22 cellular contexts compared by ENCODE assay signal in genomic region chr17:57567278-57567677, GRCh38.
DNase-seq lines count a peak whose midpoint lies in the region; ATAC-seq, FAIRE-seq and TF ChIP-seq lines count a peak whose summit lies in the region.
"Had no signal": no experiment of that assay in that cellular context is flagged by ENCODE, and none has a peak within 500 bp of the region (broad histone marks: within the 10 kb centered on the region; RNA-seq: fewer than 3 reads in every experiment).

No MANE protein-coding gene starts in this region.

- ATAC-seq in HG02588 (IDR thresholded peaks at IDR 0.05; ENCODE audit: unreplicated experiment), result no peak
- ATAC-seq: activated CD4-positive, alpha-beta T cell treated with anti-CD3 and anti-CD28 coated beads for 36 hours had no signal

- no peak overlapping the region for H3K27ac ChIP-seq in osteoblast (ENCODE audit: low read depth, low read length)
- H3K27ac ChIP-seq in small intestine (ENCODE audit: low read depth in 1 of 2, low read length in 1 of 2), result no peak overlapping the region
- H3K27ac ChIP-seq: transverse colon had no signal

- 95 to 97% (median 96%) methylated on average over 10 of the region's 10 CpGs for WGBS in small intestine, 3 donors

- H3K4me3 ChIP-seq in osteoblast (ENCODE audit: insufficient read depth, low read length) (no peak overlapping the region), small intestine (ENCODE audit: low read depth in 1 of 2, low read length in 2 of 2) (no peak overlapping the region)
- H3K4me3 ChIP-seq: HAP-1, transverse colon had no signal

- H4K20me1 ChIP-seq in osteoblast (ENCODE audit: insufficient read depth, low read length), result no peaks in the 10 kb centered on the region

- H3K9me3 ChIP-seq in osteoblast (ENCODE audit: low read depth, low read length) (no peaks in the 10 kb centered on the region), small intestine (ENCODE audit: control insufficient read depth, low read depth) (no peaks in the 10 kb centered on the region)
- H3K9me3 ChIP-seq: HAP-1, transverse colon had no signal

- H3K4me2 ChIP-seq in osteoblast (ENCODE audit: insufficient read depth, low read length), result no peak overlapping the region

- H3K36me3 ChIP-seq in osteoblast (ENCODE audit: insufficient read depth, low read length) (no peaks in the 10 kb centered on the region), small intestine (ENCODE audit: control insufficient read depth in 2 of 2, insufficient read depth in 2 of 2, low read length in 2 of 2) (no peaks in the 10 kb centered on the region)
- H3K36me3 ChIP-seq: HAP-1, transverse colon had no signal

- H2AFZ ChIP-seq in osteoblast (ENCODE audit: low read length), result no peak overlapping the region

- H3K4me1 ChIP-seq in osteoblast (ENCODE audit: insufficient read depth, low read length), result no peaks in the 10 kb centered on the region
- H3K4me1 ChIP-seq in small intestine (ENCODE audit: control insufficient read depth in 2 of 2, insufficient read depth in 1 of 2, low read depth in 1 of 2, low read length in 1 of 2), result no peaks in the 10 kb centered on the region
- H3K4me1 ChIP-seq: transverse colon had no signal

- no peak for FAIRE-seq in small intestine (lab: Jason Lieb, UNC)
- FAIRE-seq: A204.1, GM18507 had no signal

- TF ChIP-seq CTCF in osteoblast (IDR thresholded peaks at IDR 0.05; ENCODE audit: extremely low read depth, low read depth, low read length), result no peak

- H3K79me2 ChIP-seq in osteoblast (ENCODE audit: insufficient read depth, low read length), result no peaks in the 10 kb centered on the region

- DNase-seq in NCI-H2196 (lab: John Stamatoyannopoulos, UW; ENCODE audit: unreplicated experiment) (peak; percentile 53), NCI-H2196 treated with DMSO at 0.1 percent for 48 hours (lab: John Stamatoyannopoulos, UW; ENCODE audit: unreplicated experiment) (no peak), NCI-H1930 (lab: John Stamatoyannopoulos, UW) (peak; percentile 87 to 90), NCI-H748 (lab: John Stamatoyannopoulos, UW; ENCODE audit: unreplicated experiment) (peak; percentile 92), osteoblast (ENCODE audit: insufficient read length, low spot score, missing footprints) (peak; percentile 27), small intestine (no peak), OCI-M1 (lab: John Stamatoyannopoulos, UW) (no peak)
- DNase-seq: activated CD4-positive, alpha-beta T cell treated with anti-CD3 and anti-CD28 coated beads for 36 hours; activated effector memory CD4-positive, alpha-beta T cell treated with Interleukin-2 at 50 U/mL for 16 hours; C1 segment of cervical spinal cord; cerebellar nuclear complex; endodermal cell; hypothalamus; KG1; kidney glomerular epithelial cell; stimulated activated naive CD4-positive, alpha-beta T cell; T-helper 9 cell; transverse colon had no signal

- H3K27me3 ChIP-seq in osteoblast (ENCODE audit: insufficient read depth, low read length), result no peaks in the 10 kb centered on the region
- H3K27me3 ChIP-seq in small intestine (ENCODE audit: control insufficient read depth in 2 of 2, insufficient read depth in 2 of 2, low read length in 2 of 2), result no peaks in the 10 kb centered on the region
- H3K27me3 ChIP-seq: transverse colon had no signal

Comparison
In these comparisons a context has a peak if more than half of its experiments do, and no peak if none do; other contexts are left out.
1. DNase-seq: peak in NCI-H2196 (single experiment), NCI-H1930 (2 of 2), NCI-H748 (single experiment) and osteoblast (single experiment); none in NCI-H2196 treated with DMSO at 0.1 percent for 48 hours (single experiment), small intestine (single experiment) and OCI-M1 (single experiment).